ENCODE assay signal across 1 cellular context in genomic region chr6:22025468-22026159, GRCh38.
TF ChIP-seq lines count a peak whose summit lies in the region.

No MANE protein-coding gene starts in this region.

TF ChIP-seq in GM12878, 131 proteins besides CTCF, POLR2A, EP300 and RAD21 (continued from another document and continues in another):
- TF ChIP-seq BCL3 (IDR thresholded peaks at IDR 0.05; ENCODE audit: borderline replicate concordance, insufficient read depth, low read depth, low read length, poor library complexity, severe bottlenecking) (peak; percentile 33), CREB1 (IDR thresholded peaks at IDR 0.05; ENCODE audit: low read depth) (no peak), FOXK2 (IDR thresholded peaks at IDR 0.05) (no peak; the same call in 1 of the 2 replicates), IKZF2 (IDR thresholded peaks at IDR 0.05) (peak; percentile 43 to 52; a peak in 3 of 4 replicates), TARDBP (IDR thresholded peaks at IDR 0.05; ENCODE audit: borderline replicate concordance) (no peak), MLLT1 (IDR thresholded peaks at IDR 0.05) (0 out of 2 replicates have a peak, but pooled peaks have one; percentile 4), MTA3 (IDR thresholded peaks at IDR 0.05; ENCODE audit: borderline replicate concordance, low read length) (no peak), SIX5 (IDR thresholded peaks at IDR 0.05; ENCODE audit: low read depth, low read length, severe bottlenecking) (no peak), NR2C2 (IDR thresholded peaks at IDR 0.05; ENCODE audit: borderline replicate concordance, control insufficient read depth, insufficient read length, low read depth) (no peak), CHD4 (IDR thresholded peaks at IDR 0.05) (no peak), BACH1 (IDR thresholded peaks at IDR 0.05; ENCODE audit: borderline replicate concordance) (no peak), YY1 (IDR thresholded peaks at IDR 0.05; ENCODE audit: low read depth, low read length) (no peak), EGR1 (IDR thresholded peaks at IDR 0.05; ENCODE audit: borderline replicate concordance in 1 of 2, low read depth in 2 of 2, low read length in 2 of 2) (no peak), FOXM1 (IDR thresholded peaks at IDR 0.05; ENCODE audit: low read depth, low read length) (no peak; the same call in 1 of the 2 replicates), SP1 (IDR thresholded peaks at IDR 0.05; ENCODE audit: low read depth, low read length) (peak; percentile 15), SMARCA5 (IDR thresholded peaks at IDR 0.05) (peak; percentile 65; the same call in 1 of the 2 replicates), MYC (IDR thresholded peaks at IDR 0.05; ENCODE audit: insufficient read depth, insufficient read length, insufficient replicate concordance, low read length, severe bottlenecking) (no peak), CHD2 (IDR thresholded peaks at IDR 0.05; ENCODE audit: borderline replicate concordance, low read depth, low read length) (no peak), ZBTB33 (IDR thresholded peaks at IDR 0.05) (no peak), NR2C1 (IDR thresholded peaks at IDR 0.05) (no peak), ZNF384 (IDR thresholded peaks at IDR 0.05; ENCODE audit: borderline replicate concordance, low read depth, low read length) (no peak), NKRF (conservative IDR thresholded peaks at IDR 0.05) (no peak; the same call in 1 of the 2 replicates), ZNF274 (IDR thresholded peaks at IDR 0.05; ENCODE audit: insufficient read depth, insufficient read length) (no peak), ZNF687 (IDR thresholded peaks at IDR 0.05) (no peak), IRF3 (IDR thresholded peaks at IDR 0.05) (no peak), ZSCAN29 (IDR thresholded peaks at IDR 0.05) (no peak), TCF3 (IDR thresholded peaks at IDR 0.05; ENCODE audit: borderline replicate concordance, insufficient read depth, low read depth, low read length) (no peak), CUX1 (IDR thresholded peaks at IDR 0.05; ENCODE audit: insufficient replicate concordance, low read depth, low read length) (no peak), ESRRA (IDR thresholded peaks at IDR 0.05; ENCODE audit: low read length) (no peak), PBX3 (IDR thresholded peaks at IDR 0.05; ENCODE audit: insufficient replicate concordance, low read depth, low read length) (no peak), POLR2AphosphoS5 (IDR thresholded peaks at IDR 0.05; ENCODE audit: low read length) (0 out of 2 replicates have a peak, but pooled peaks have one; percentile 46), RELA (IDR thresholded peaks at IDR 0.05; ENCODE audit: borderline replicate concordance, partially characterized antibody) (no peak), MAX (IDR thresholded peaks at IDR 0.05; ENCODE audit: low read depth, low read length) (no peak), RFX5 (IDR thresholded peaks at IDR 0.05; ENCODE audit: low read depth, low read length) (no peak), GATAD2B (conservative IDR thresholded peaks at IDR 0.05; ENCODE audit: low read depth) (no peak; the same call in 1 of the 2 replicates), SREBF1 (IDR thresholded peaks at IDR 0.05; ENCODE audit: low read length) (no peak), BRCA1 (IDR thresholded peaks at IDR 0.05; ENCODE audit: low read depth, low read length) (no peak), ELK1 (IDR thresholded peaks at IDR 0.05; ENCODE audit: low read depth, low read length) (no peak; the same call in 1 of the 2 replicates), IRF4 (IDR thresholded peaks at IDR 0.05; ENCODE audit: low read depth, low read length) (no peak), ZNF207 (IDR thresholded peaks at IDR 0.05; ENCODE audit: borderline replicate concordance) (no peak), ZZZ3 (IDR thresholded peaks at IDR 0.05; ENCODE audit: control insufficient read depth, insufficient read length, low read depth) (no peak), EZH2 (IDR thresholded peaks at IDR 0.05; ENCODE audit: borderline replicate concordance, control insufficient read depth, low read depth, low read length) (no peak)
